ENCODE assay signal across 8 cellular contexts in genomic region chr6:26156850-26157149, GRCh38.
DNase-seq lines count a peak whose midpoint lies in the region; ATAC-seq and TF ChIP-seq lines count a peak whose summit lies in the region.

No MANE protein-coding gene starts in this region.

- H2BK20ac ChIP-seq in H9 (ENCODE audit: low read depth, low read length, poor library complexity, severe bottlenecking): no peak overlapping the region

- H3K4me3 Mint-ChIP-seq in H9 (peak overlapping the region; percentile 88 to 89), T-cell (peak overlapping the region; percentile 91 to 98 (median 97))

- H3K27ac Mint-ChIP-seq in H9: peak overlapping the region; percentile 95 to 100 (median 99)
- peak overlapping the region; percentile 94 to 98 for H3K27ac Mint-ChIP-seq in T-cell

- H3K27me3 ChIP-seq in H9 (ENCODE audit: insufficient read depth, low read length): no peaks in the 10 kb centered on the region
- H3K27me3 ChIP-seq in prostate gland (replicated peaks; ENCODE audit: insufficient read depth): no peaks in the 10 kb centered on the region

- H3K27me3 Mint-ChIP-seq in H9 (ENCODE audit: low read depth): peaks cover 16% of the 10 kb centered on the region
- no peaks in the 10 kb centered on the region for H3K27me3 Mint-ChIP-seq in T-cell

- H3K56ac ChIP-seq in H9 (ENCODE audit: insufficient read length, low read depth, low read length): no peak overlapping the region

- CTCF ChIA-PET in T-cell (lab: Charles Lee): interaction anchor here in 1 of 2 donors (0.8 to 3.3 kb wide), 6 partner anchors 30 to 94 kb away, joined by 4 to 37 read pairs (median 6); a partner anchor contains a TSS

- peaks cover 3% of the 10 kb centered on the region for H3K4me1 ChIP-seq in H9 (ENCODE audit: insufficient read depth, low read length)
- no peaks in the 10 kb centered on the region for H3K4me1 ChIP-seq in prostate gland (replicated peaks)

- no peak overlapping the region for H2AFZ ChIP-seq in H9 (ENCODE audit: low read length)

- H3K79me1 ChIP-seq in H9 (ENCODE audit: insufficient read depth, low read depth, low read length, poor library complexity, severe bottlenecking): no peaks in the 10 kb centered on the region

- H3K4me1 Mint-ChIP-seq in H9 (peaks cover 20 to 21% of the 10 kb centered on the region in 2 experiments), T-cell (peaks cover 33 to 63% (median 45%) of the 10 kb centered on the region in 3 donors)

- WGBS in H9 (ENCODE audit: extremely low coverage, insufficient read length, low lambda C conversion rate): no CpG with 5 or more reads among the region's 11 CpGs
- under 1% methylated on average over 11 of the region's 11 CpGs for WGBS in prostate gland

- peak; percentile 39 for TF ChIP-seq POLR2A in prostate gland (IDR thresholded peaks at IDR 0.05)

- H3K36me3 ChIP-seq in prostate gland: no peaks in the 10 kb centered on the region

- no peak overlapping the region for H2BK120ac ChIP-seq in H9 (ENCODE audit: low read depth, low read length, poor library complexity, severe bottlenecking)

- H3K9me3 Mint-ChIP-seq in H9 (no peaks in the 10 kb centered on the region; a peak in 1 of 5 replicates), T-cell (no peaks in the 10 kb centered on the region)

- H3K4me2 ChIP-seq in H9 (ENCODE audit: insufficient read depth, insufficient read length, low read length): peak overlapping the region; percentile 97

- H3K14ac ChIP-seq in H9 (ENCODE audit: insufficient read depth, low read length): peak overlapping the region; percentile 97

- DNase-seq in H9 (no peak), T-cell (no peak), fibroblast of peridontal ligament (ENCODE audit: extremely low read depth) (peak; percentile 45), prostate gland (ENCODE audit: low spot score) (peak; percentile 58), cortex of kidney (lab: John Stamatoyannopoulos, UW) (no peak), OCI-M2 (lab: John Stamatoyannopoulos, UW; ENCODE audit: unreplicated experiment) (no peak), SHP77 (lab: John Stamatoyannopoulos, UW) (no peak), putamen (ENCODE audit: low spot score) (no peak)

- H2BK15ac ChIP-seq in H9 (ENCODE audit: low read depth, low read length): no peak overlapping the region

- H2BK5ac ChIP-seq in H9 (ENCODE audit: insufficient read length, low read length): peak overlapping the region; percentile 50

- no peaks in the 10 kb centered on the region; the same call in 1 of the 2 replicates for H3K79me2 ChIP-seq in H9 (ENCODE audit: insufficient read depth, low read length)

- TF ChIP-seq CTCF in H9 (conservative IDR thresholded peaks at IDR 0.05): no peak
- TF ChIP-seq CTCF in prostate gland (IDR thresholded peaks at IDR 0.05): no peak

- H3K18ac ChIP-seq in H9 (ENCODE audit: insufficient read length, low read depth, low read length): peak overlapping the region; percentile 98

- no peak overlapping the region for H4K91ac ChIP-seq in H9 (ENCODE audit: insufficient read length, low read depth, low read length)

- POLR2A ChIA-PET in T-cell (lab: Charles Lee): interaction anchor here (0.6 to 8.2 kb wide), 35 partner anchors 15 to 1736 kb away, joined by 3 to 560 read pairs (median 12); partner anchors contain the start of gene HFE (in 1 of the 2)

- no peak overlapping the region for H4K5ac ChIP-seq in H9 (ENCODE audit: insufficient read length, low read depth, low read length)

- H3T11ph ChIP-seq in H9 (ENCODE audit: low read length): no peak overlapping the region

- peaks cover 12% of the 10 kb centered on the region for H3K23me2 ChIP-seq in H9 (ENCODE audit: insufficient read length, low read depth, low read length, poor library complexity, severe bottlenecking)

- peak overlapping the region; percentile 98 for H3K9ac ChIP-seq in H9 (ENCODE audit: extremely low read depth, insufficient read length, low read length)

- H2BK12ac ChIP-seq in H9 (ENCODE audit: insufficient read length, low read depth, low read length): no peak overlapping the region

- H3K36me3 Mint-ChIP-seq in H9 (ENCODE audit: insufficient read depth in 1 of 3, low read depth in 3 of 3): peaks cover 0 to 2% (median 0%) of the 10 kb centered on the region in 3 experiments; a peak in 2 of 7 replicates
- peaks cover 3% of the 10 kb centered on the region for H3K36me3 Mint-ChIP-seq in T-cell

- no peaks in the 10 kb centered on the region for H3K9me3 ChIP-seq in H9 (ENCODE audit: control insufficient read depth, low read depth, low read length)
- no peaks in the 10 kb centered on the region for H3K9me3 ChIP-seq in prostate gland

- ATAC-seq in T-cell (replicated peaks in 1 of 4): peak in 1 of 4 experiments; percentile 2

- no peak overlapping the region for H3K23ac ChIP-seq in H9 (ENCODE audit: insufficient read length, low read depth, low read length)

- peak overlapping the region; percentile 35; the same call in 1 of the 2 replicates for H3K4ac ChIP-seq in H9 (ENCODE audit: low read depth, low read length)

- peak overlapping the region; percentile 81 to 83 for H3K4me3 ChIP-seq in prostate gland

- no peak overlapping the region for H2AK5ac ChIP-seq in H9 (ENCODE audit: insufficient read length, low read length)

- no peak overlapping the region for H4K8ac ChIP-seq in H9 (replicated peaks; ENCODE audit: insufficient read length, low read depth, low read length)

- intact Hi-C loops in prostate gland (cut with DNase I): loop anchor here (1.0 to 10.0 kb wide), 4 partner anchors 33 to 978 kb away; a partner anchor contains a TSS

- H3K27ac ChIP-seq in H9 (ENCODE audit: insufficient read length, low read depth, low read length) (peak overlapping the region; percentile 90), prostate gland (peak overlapping the region; percentile 95 to 96)

- H4K20me1 ChIP-seq in H9 (ENCODE audit: control insufficient read depth, insufficient read depth, insufficient read length): no peaks in the 10 kb centered on the region

Comparison
In these comparisons a context has a peak if more than half of its experiments do, and no peak if none do; other contexts are left out.
1. DNase-seq: peak in fibroblast of peridontal ligament (single experiment) and prostate gland (single experiment); none in H9 (single experiment), T-cell (0 of 34), cortex of kidney (single experiment), OCI-M2 (single experiment), SHP77 (0 of 2) and putamen (single experiment).